In genomic region chr9:113316032-113316431, GRCh38 we compare ENCODE assay signal across 24 cellular contexts. TPM values are rescaled to one million over a fixed set of nuclear protein-coding genes. Genes with fewer than 3 reads are reported as not detected.
DNase-seq lines count a peak whose midpoint lies in the region; ATAC-seq and TF ChIP-seq lines count a peak whose summit lies in the region.
"Had no signal": no experiment of that assay in that cellular context is flagged by ENCODE, and none has a peak within 500 bp of the region (broad histone marks: within the 10 kb centered on the region; RNA-seq: fewer than 3 reads in every experiment).

No MANE protein-coding gene starts in this region.

- H3K36me3 ChIP-seq in ascending aorta, result no peaks in the 10 kb centered on the region
- no peaks in the 10 kb centered on the region for H3K36me3 ChIP-seq in endodermal cell (ENCODE audit: control insufficient read depth, insufficient read depth, low read length)
- H3K36me3 ChIP-seq in neural progenitor cell, result no peaks in the 10 kb centered on the region
- H3K36me3 ChIP-seq in thoracic aorta, result no peaks in the 10 kb centered on the region
- no peaks in the 10 kb centered on the region for H3K36me3 ChIP-seq in CD8-positive, alpha-beta memory T cell (ENCODE audit: insufficient read depth, low read length)

- CTCF ChIA-PET in CD8-positive, alpha-beta memory T cell (lab: Charles Lee), result no interaction called here

- H3K27me3 ChIP-seq in ascending aorta, result no peaks in the 10 kb centered on the region
- no peaks in the 10 kb centered on the region for H3K27me3 ChIP-seq in endodermal cell (ENCODE audit: control insufficient read depth, insufficient read depth, low read length, poor library complexity, severe bottlenecking)
- no peaks in the 10 kb centered on the region for H3K27me3 ChIP-seq in neural progenitor cell
- H3K27me3 ChIP-seq in thoracic aorta (replicated peaks; ENCODE audit: insufficient read depth), result no peaks in the 10 kb centered on the region
- no peaks in the 10 kb centered on the region for H3K27me3 ChIP-seq in CD8-positive, alpha-beta memory T cell (ENCODE audit: insufficient read depth, low read length, poor library complexity, severe bottlenecking)
- H3K27me3 ChIP-seq: BLaER1 had no signal

- H3K9me3 Mint-ChIP-seq in endodermal cell (no peaks in the 10 kb centered on the region), neural progenitor cell (no peaks in the 10 kb centered on the region)
- H3K9me3 Mint-ChIP-seq in CD8-positive, alpha-beta memory T cell, result no peaks in the 10 kb centered on the region
- no peaks in the 10 kb centered on the region for H3K9me3 Mint-ChIP-seq in activated naive CD4-positive, alpha-beta T cell treated with anti-CD3 and anti-CD28 coated beads, Interleukin-2, amount 50 U/mL, for 72 hours
- H3K9me3 Mint-ChIP-seq: CD8-positive, alpha-beta T cell; GM23338; H9 had no signal

- no peaks in the 10 kb centered on the region for H3K9me3 ChIP-seq in ascending aorta
- no peaks in the 10 kb centered on the region for H3K9me3 ChIP-seq in endodermal cell (ENCODE audit: control insufficient read depth, low read length)
- H3K9me3 ChIP-seq in neural progenitor cell (ENCODE audit: low read depth), result no peaks in the 10 kb centered on the region
- no peaks in the 10 kb centered on the region for H3K9me3 ChIP-seq in thoracic aorta
- H3K9me3 ChIP-seq in CD8-positive, alpha-beta memory T cell (ENCODE audit: low read length), result no peaks in the 10 kb centered on the region
- H3K9me3 ChIP-seq: BLaER1 had no signal

- no peaks in the 10 kb centered on the region for H3K27me3 Mint-ChIP-seq in endodermal cell (ENCODE audit: insufficient read depth)
- H3K27me3 Mint-ChIP-seq in neural progenitor cell (ENCODE audit: insufficient read depth, low read depth), result no peaks in the 10 kb centered on the region
- peaks cover 4 to 11% of the 10 kb centered on the region in 2 donors for H3K27me3 Mint-ChIP-seq in CD8-positive, alpha-beta memory T cell
- H3K27me3 Mint-ChIP-seq: CD4-positive, CD25-positive, alpha-beta regulatory T cell had no signal

- H3F3A ChIP-seq in neural progenitor cell (ENCODE audit: low read depth), result no peaks in the 10 kb centered on the region

- DNase-seq in ascending aorta (ENCODE audit: low spot score in 2 of 2) (no peak), endodermal cell (peak; percentile 13), neural progenitor cell (ENCODE audit: low spot score) (peak; percentile 34), thoracic aorta (ENCODE audit: low spot score) (no peak), activated T-cell treated with anti-CD3 and anti-CD28 coated beads for 4 hours (no peak)
- DNase-seq in CD8-positive, alpha-beta memory T cell, result no peak
- DNase-seq in activated naive CD4-positive, alpha-beta T cell treated with anti-CD3 and anti-CD28 coated beads, Interleukin-2, amount 50 U/mL, for 72 hours (ENCODE audit: low spot score in 2 of 2), result no peak
- DNase-seq: CD4-positive, CD25-positive, alpha-beta regulatory T cell; CD8-positive, alpha-beta T cell; DMS 273 treated with DMSO at 0.1 percent for 48 hours; DMS79; EL; GDM1; H9 had no signal

- H3K9ac ChIP-seq in endodermal cell (ENCODE audit: extremely low read depth, low read length, poor library complexity, severe bottlenecking) (no peak overlapping the region), neural progenitor cell (no peak overlapping the region)
- H3K9ac ChIP-seq: BLaER1 had no signal

- H3K27ac Mint-ChIP-seq in endodermal cell, result no peak overlapping the region
- peak overlapping the region; percentile 9 for H3K27ac Mint-ChIP-seq in neural progenitor cell
- no peak overlapping the region for H3K27ac Mint-ChIP-seq in CD8-positive, alpha-beta memory T cell
- H3K27ac Mint-ChIP-seq in activated naive CD4-positive, alpha-beta T cell treated with anti-CD3 and anti-CD28 coated beads, Interleukin-2, amount 50 U/mL, for 72 hours, result no peak overlapping the region
- H3K27ac Mint-ChIP-seq: B cell; CD4-positive, CD25-positive, alpha-beta regulatory T cell; CD8-positive, alpha-beta T cell; GM23338 had no signal

- H3K79me2 ChIP-seq in neural progenitor cell (ENCODE audit: low read depth), result no peaks in the 10 kb centered on the region

- ATAC-seq in thoracic aorta (ENCODE audit: insufficient number of reproducible peaks, low FRiP score, low read depth) (no peak), GM18858 (IDR thresholded peaks at IDR 0.05; ENCODE audit: unreplicated experiment) (no peak)
- no peak for ATAC-seq in activated naive CD4-positive, alpha-beta T cell treated with anti-CD3 and anti-CD28 coated beads, Interleukin-2, amount 50 U/mL, for 72 hours
- ATAC-seq: CD8-positive, alpha-beta T cell; GM12878; GM23338; HCT116 had no signal

- H3K4me1 Mint-ChIP-seq in endodermal cell, result no peaks in the 10 kb centered on the region
- H3K4me1 Mint-ChIP-seq in neural progenitor cell, result peaks cover 9% of the 10 kb centered on the region
- no peaks in the 10 kb centered on the region for H3K4me1 Mint-ChIP-seq in CD8-positive, alpha-beta memory T cell
- H3K4me1 Mint-ChIP-seq: B cell; CD4-positive, CD25-positive, alpha-beta regulatory T cell; GM23338; H9 had no signal

- H3K4me3 Mint-ChIP-seq in endodermal cell (no peak overlapping the region), neural progenitor cell (no peak overlapping the region)
- no peak overlapping the region for H3K4me3 Mint-ChIP-seq in CD8-positive, alpha-beta memory T cell
- H3K4me3 Mint-ChIP-seq: B cell; CD4-positive, CD25-positive, alpha-beta regulatory T cell; CD8-positive, alpha-beta T cell; GM23338; H9 had no signal

- H3K4me1 ChIP-seq in ascending aorta (peaks cover 0 to 14% of the 10 kb centered on the region in 2 donors), endodermal cell (ENCODE audit: control insufficient read depth, insufficient read depth, low read length) (peaks cover 2% of the 10 kb centered on the region), neural progenitor cell (no peaks in the 10 kb centered on the region), thoracic aorta (ENCODE audit: control insufficient read depth in 1 of 2, low read depth in 2 of 2) (peaks cover 0 to 32% of the 10 kb centered on the region in 2 donors)
- H3K4me1 ChIP-seq in CD8-positive, alpha-beta memory T cell (ENCODE audit: insufficient read depth, low read length), result no peaks in the 10 kb centered on the region
- H3K4me1 ChIP-seq: BLaER1 had no signal

- no peaks in the 10 kb centered on the region for H3K36me3 Mint-ChIP-seq in endodermal cell (ENCODE audit: low read depth)
- H3K36me3 Mint-ChIP-seq in neural progenitor cell, result peaks cover 7% of the 10 kb centered on the region
- H3K36me3 Mint-ChIP-seq in CD8-positive, alpha-beta memory T cell, result no peaks in the 10 kb centered on the region
- no peaks in the 10 kb centered on the region for H3K36me3 Mint-ChIP-seq in activated naive CD4-positive, alpha-beta T cell treated with anti-CD3 and anti-CD28 coated beads, Interleukin-2, amount 50 U/mL, for 72 hours
- H3K36me3 Mint-ChIP-seq: CD8-positive, alpha-beta T cell had no signal

- no peaks in the 10 kb centered on the region for H4K20me1 ChIP-seq in neural progenitor cell (ENCODE audit: low read depth)
- H4K20me1 ChIP-seq: BLaER1 had no signal

- TF ChIP-seq CTCF in ascending aorta (IDR thresholded peaks at IDR 0.05), result no peak
- TF ChIP-seq CTCF in endodermal cell (conservative IDR thresholded peaks at IDR 0.05), result no peak
- TF ChIP-seq CTCF in neural progenitor cell (IDR thresholded peaks at IDR 0.05), result no peak
- TF ChIP-seq CTCF in thoracic aorta (IDR thresholded peaks at IDR 0.05), result no peak

- no peak overlapping the region for H3K4me2 ChIP-seq in neural progenitor cell
- H3K4me2 ChIP-seq: BLaER1, GM23338 had no signal

- intact Hi-C loops in ascending aorta (cut with DNase I), result no loop called here

- no peak overlapping the region for H2AFZ ChIP-seq in neural progenitor cell (replicated peaks)
- H2AFZ ChIP-seq: GM23338 had no signal

- H3K27ac ChIP-seq in ascending aorta (peak overlapping the region; percentile 57 to 58), endodermal cell (ENCODE audit: low read depth, low read length) (no peak overlapping the region), neural progenitor cell (no peak overlapping the region), thoracic aorta (peak overlapping the region; percentile 52 to 66)
- no peak overlapping the region for H3K27ac ChIP-seq in CD8-positive, alpha-beta memory T cell (ENCODE audit: low read depth, low read length)
- H3K27ac ChIP-seq: 22Rv1, BLaER1, C4-2B had no signal

- WGBS in endodermal cell (ENCODE audit: insufficient coverage in 1 of 2, insufficient read length in 1 of 2), 2 experiments, result 91% methylated on average over 4 of the region's 4 CpGs

- POLR2A ChIA-PET in CD8-positive, alpha-beta memory T cell (lab: Charles Lee), result no interaction called here

- peak overlapping the region in 1 of 2 donors; percentile 23 for H3K4me3 ChIP-seq in ascending aorta
- H3K4me3 ChIP-seq in endodermal cell (ENCODE audit: low read length), result no peak overlapping the region
- no peak overlapping the region for H3K4me3 ChIP-seq in neural progenitor cell
- H3K4me3 ChIP-seq in thoracic aorta, result peak overlapping the region; percentile 54
- H3K4me3 ChIP-seq in CD8-positive, alpha-beta memory T cell (ENCODE audit: low read length), result no peak overlapping the region
- H3K4me3 ChIP-seq: BLaER1, GM12878, GM23338 had no signal

RNA-seq across cellular contexts. Expression of gene RNF183, which starts 12.9 kb away (rescaled TPM):
- total RNA-seq in ascending aorta, result not detected
- under 1 TPM; 0.48 to 0.97 TPM for total RNA-seq in endodermal cell
- polyA plus RNA-seq in endodermal cell (2013, experiment 1 of 2), result not detected
- polyA plus RNA-seq in endodermal cell (2013, experiment 2 of 2), result not detected
- 0.09 and 0.28 TPM in 2 replicates for total RNA-seq in neural progenitor cell (ENCODE audit: low replicate concordance)
- not detected for total RNA-seq in thoracic aorta
- not detected for total RNA-seq in CD8-positive, alpha-beta memory T cell
- not detected for polyA plus RNA-seq in CD8-positive, alpha-beta memory T cell
- under 1 TPM in 1 of 2 donors, not detected in 1; 0.29 TPM for total RNA-seq in activated naive CD4-positive, alpha-beta T cell treated with anti-CD3 and anti-CD28 coated beads, Interleukin-2, amount 50 U/mL, for 72 hours
- total RNA-seq: B cell; CD4-positive, CD25-positive, alpha-beta regulatory T cell; CD8-positive, alpha-beta T cell; GM23338; H4 had no signal
- polyA plus RNA-seq: AG04450; CD4-positive, CD25-positive, alpha-beta regulatory T cell had no signal

RNA-seq across cellular contexts. Expression of gene WDR31, which starts 24.0 kb away (rescaled TPM):
- total RNA-seq in ascending aorta (0.21 TPM), endodermal cell (1 to 10 TPM; 4.5 to 8.4 TPM), neural progenitor cell (ENCODE audit: low replicate concordance) (2.5 and 3.2 TPM in 2 replicates), thoracic aorta (1 to 10 TPM; 2.4 to 5.4 TPM)
- 2.8 TPM for polyA plus RNA-seq in endodermal cell (2013, experiment 1 of 2)
- 2.5 TPM for polyA plus RNA-seq in endodermal cell (2013, experiment 2 of 2)
- 1 to 10 TPM; 1.3 to 1.9 TPM for total RNA-seq in CD8-positive, alpha-beta memory T cell
- 0.22 TPM for polyA plus RNA-seq in CD8-positive, alpha-beta memory T cell
- total RNA-seq in activated naive CD4-positive, alpha-beta T cell treated with anti-CD3 and anti-CD28 coated beads, Interleukin-2, amount 50 U/mL, for 72 hours, result 1 to 10 TPM in 1 of 2 donors, under 1 TPM in 1; 0.41 to 4.9 TPM

RNA-seq across cellular contexts. Expression of gene BSPRY, which starts 33.3 kb away (rescaled TPM):
- total RNA-seq in ascending aorta (not detected), endodermal cell (10 to 100 TPM; 14.1 to 17.9 TPM), neural progenitor cell (ENCODE audit: low replicate concordance) (0.25 and 0.58 TPM in 2 replicates), thoracic aorta (under 1 TPM in 1 of 2 donors, not detected in 1; 0.14 TPM)
- 1.4 TPM for polyA plus RNA-seq in endodermal cell (2013, experiment 1 of 2)
- polyA plus RNA-seq in endodermal cell (2013, experiment 2 of 2), result 0.99 TPM
- total RNA-seq in CD8-positive, alpha-beta memory T cell, result 1 to 10 TPM; 1.4 to 1.8 TPM
- polyA plus RNA-seq in CD8-positive, alpha-beta memory T cell, result 0.55 TPM
- 10 to 100 TPM in 1 of 2 donors, 1 to 10 TPM in 1; 7.7 to 29.6 TPM for total RNA-seq in activated naive CD4-positive, alpha-beta T cell treated with anti-CD3 and anti-CD28 coated beads, Interleukin-2, amount 50 U/mL, for 72 hours
- total RNA-seq: CD8-positive, alpha-beta T cell; H4 had no signal
- polyA plus RNA-seq: AG04450 had no signal

RNA-seq across cellular contexts. Expression of gene PRPF4, which starts 40.6 kb away (rescaled TPM):
- total RNA-seq in ascending aorta (5.4 TPM), endodermal cell (10 to 100 TPM; 35.7 to 36.0 TPM), neural progenitor cell (ENCODE audit: low replicate concordance) (28.2 and 34.0 TPM in 2 replicates), thoracic aorta (10 to 100 TPM; 20.6 to 23.6 TPM)
- 28.4 TPM for polyA plus RNA-seq in endodermal cell (2013, experiment 1 of 2)
- polyA plus RNA-seq in endodermal cell (2013, experiment 2 of 2), result 26.7 TPM
- total RNA-seq in CD8-positive, alpha-beta memory T cell, result 10 to 100 TPM; 69.5 to 71.4 TPM
- 27.4 TPM for polyA plus RNA-seq in CD8-positive, alpha-beta memory T cell
- total RNA-seq in activated naive CD4-positive, alpha-beta T cell treated with anti-CD3 and anti-CD28 coated beads, Interleukin-2, amount 50 U/mL, for 72 hours, result 10 to 100 TPM; 45.2 to 50.3 TPM

RNA-seq across cellular contexts. Expression of gene CDC26, which starts 40.7 kb away (rescaled TPM):
- total RNA-seq in ascending aorta (1.2 TPM), endodermal cell (10 to 100 TPM; 34.7 to 39.7 TPM), neural progenitor cell (ENCODE audit: low replicate concordance) (45.6 and 94.4 TPM in 2 replicates), thoracic aorta (10 to 100 TPM; 18.4 to 18.6 TPM)
- 32.5 TPM for polyA plus RNA-seq in endodermal cell (2013, experiment 1 of 2)
- polyA plus RNA-seq in endodermal cell (2013, experiment 2 of 2), result 33.9 TPM
- 10 to 100 TPM; 51.1 to 56.5 TPM for total RNA-seq in CD8-positive, alpha-beta memory T cell
- 171 TPM for polyA plus RNA-seq in CD8-positive, alpha-beta memory T cell
- 10 to 100 TPM; 40.3 to 47.7 TPM for total RNA-seq in activated naive CD4-positive, alpha-beta T cell treated with anti-CD3 and anti-CD28 coated beads, Interleukin-2, amount 50 U/mL, for 72 hours

Comparison
In these comparisons a context has a peak if more than half of its experiments do, and no peak if none do; other contexts are left out.
1. DNase-seq: peak in endodermal cell (single experiment) and neural progenitor cell (single experiment); none in ascending aorta (0 of 2), thoracic aorta (single experiment), activated T-cell treated with anti-CD3 and anti-CD28 coated beads for 4 hours (single experiment), CD8-positive, alpha-beta memory T cell (0 of 5) and activated naive CD4-positive, alpha-beta T cell treated with anti-CD3 and anti-CD28 coated beads, Interleukin-2, amount 50 U/mL, for 72 hours (0 of 2).
2. H3K27ac ChIP-seq: peak in ascending aorta (2 of 2) and thoracic aorta (2 of 2); none in endodermal cell (single experiment), neural progenitor cell (single experiment) and CD8-positive, alpha-beta memory T cell (single experiment).